22 cellular contexts compared by ENCODE assay signal in the genomic region with DNA sequence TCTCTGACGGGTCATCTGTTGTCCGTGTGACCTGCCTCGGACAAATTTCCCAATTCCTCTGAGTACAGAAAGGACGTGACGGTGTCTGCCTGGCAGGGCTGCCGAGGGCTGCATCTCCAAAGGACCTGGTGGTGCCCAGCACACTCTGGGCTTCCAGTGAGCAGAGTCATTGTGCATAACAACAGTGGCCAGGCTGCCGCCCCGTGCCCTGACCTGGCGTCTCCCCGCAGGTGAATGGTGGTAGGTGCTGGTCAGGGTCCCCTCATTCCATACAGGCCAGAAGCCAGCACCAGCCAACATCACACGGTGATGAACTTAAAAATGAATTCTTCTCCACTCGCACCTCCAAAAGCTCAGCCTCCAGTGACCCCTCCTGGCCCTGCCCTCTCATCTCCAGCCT. TPM values are rescaled to one million over a fixed set of nuclear protein-coding genes. Genes with fewer than 3 reads are reported as not detected.
"Had no signal": no experiment of that assay in that cellular context is flagged by ENCODE, and none has a peak within 500 bp of the region (broad histone marks: within the 10 kb centered on the region; RNA-seq: fewer than 3 reads in every experiment).

No MANE protein-coding gene starts in this region.

- H3K4me1 ChIP-seq: SJCRH30 had no signal

- H3K36me3 ChIP-seq: SJCRH30 had no signal

- H3K27me3 ChIP-seq: SJCRH30 had no signal

- H3K9me3 ChIP-seq: SJCRH30 had no signal

- ATAC-seq: SK-N-SH treated with all-trans-retinoic acid at 6 μM for 48 hours had no signal

- H3K27ac ChIP-seq: SJCRH30 had no signal

- DNase-seq: KBM-7, MV-4-11, NCI-H1048, NCI-H1105 treated with DMSO at 0.1 percent for 48 hours, NCI-H1417 treated with DMSO at 0.1 percent for 48 hours, NCI-H146, NCI-H187, NCI-H2029, NCI-H2081 treated with DMSO at 0.1 percent for 48 hours, NCI-H226, NCI-H446, NCI-H510A, NCI-H524 treated with DMSO at 0.1 percent for 48 hours, NCI-H69, NCI-H774, RPMI8226, SHP77 treated with DMSO at 0.1 percent for 48 hours, SJCRH30 had no signal

- H3K4me3 ChIP-seq: SJCRH30 had no signal

RNA-seq across cellular contexts. Expression of a gene that starts 28.2 kb away (rescaled TPM):
- total RNA-seq: HT-29, LHCN-M2, MCF 10A had no signal
